ENCODE assay signal across 8 cellular contexts in the genomic region with DNA sequence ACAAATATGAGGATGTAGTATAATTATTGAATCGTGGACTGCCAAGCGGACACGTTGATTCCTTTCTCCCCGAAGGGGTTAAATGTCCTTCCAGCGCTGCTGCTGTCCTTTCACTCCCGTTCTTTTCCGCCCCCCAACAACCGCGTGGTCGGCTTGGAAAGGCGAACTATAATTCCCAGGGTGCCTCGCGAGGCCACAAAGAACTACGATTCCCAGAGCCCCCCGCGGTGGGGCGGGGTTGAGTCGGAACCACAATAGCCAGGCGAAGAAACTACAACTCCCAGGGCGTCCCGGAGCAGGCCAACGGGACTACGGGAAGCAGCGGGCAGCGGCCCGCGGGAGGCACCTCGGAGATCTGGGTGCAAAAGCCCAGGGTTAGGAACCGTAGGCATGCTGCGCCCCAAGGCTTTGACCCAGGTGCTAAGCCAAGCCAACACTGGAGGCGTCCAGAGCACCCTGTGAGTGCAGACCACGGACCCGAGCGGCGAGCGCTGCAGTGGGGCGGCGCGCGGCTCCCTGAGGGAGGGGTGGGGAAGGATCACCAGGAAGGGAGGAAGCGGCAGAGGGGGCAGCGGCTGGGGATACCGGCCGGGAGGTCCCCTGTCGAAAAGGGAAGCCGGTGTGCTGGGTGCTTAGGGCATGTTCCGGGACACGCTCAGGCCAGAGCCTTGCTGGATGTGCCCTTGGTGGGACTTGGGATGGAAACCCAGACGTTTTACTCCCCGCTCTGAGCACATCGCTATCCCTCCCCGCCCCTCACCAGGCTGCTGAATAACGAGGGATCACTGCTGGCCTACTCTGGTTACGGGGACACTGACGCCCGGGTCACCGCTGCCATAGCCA. TPM values are rescaled to one million over a fixed set of nuclear protein-coding genes. Genes with fewer than 3 reads are reported as not detected.
DNase-seq lines count a peak whose midpoint lies in the region; ATAC-seq and TF ChIP-seq lines count a peak whose summit lies in the region.

A gene (plus strand): TSS at position 283 of the 843 bp plus-strand sequence. CDS start 108 bp downstream, at position 391.

- peak within 1 kb of the TSS; percentile 91 to 94 for H3K27ac ChIP-seq in testis

- H3K36me3 Mint-ChIP-seq in activated naive CD4-positive, alpha-beta T cell treated with anti-CD3 and anti-CD28 coated beads, Interleukin-2, amount 50 U/mL, for 24 hours = peaks cover 1% of the 10 kb centered on the region

- no peaks in the 10 kb centered on the region for H3K9me3 ChIP-seq in testis

- TF ChIP-seq CTCF in omental fat pad (IDR thresholded peaks at IDR 0.05) = no peak
- peak in 2 of 3 experiments; percentile 26 to 32 for TF ChIP-seq CTCF in testis (IDR thresholded peaks at IDR 0.05)

- H3K36me3 ChIP-seq in testis (ENCODE audit: low read depth, missing control alignments) = no peaks in the 10 kb centered on the region

- peak within 1 kb of the TSS; percentile 94 to 95 for H3K4me3 ChIP-seq in testis

- no peak for TF ChIP-seq POLR2A in testis (IDR thresholded peaks at IDR 0.05)

- no peaks in the 10 kb centered on the region for H3K27me3 Mint-ChIP-seq in activated naive CD4-positive, alpha-beta T cell treated with anti-CD3 and anti-CD28 coated beads, Interleukin-2, amount 50 U/mL, for 24 hours

- 0% methylated on average over 30 to 47 of the region's 57 CpGs for WGBS in testis, 2 donors

- no peaks in the 10 kb centered on the region for H3K9me3 Mint-ChIP-seq in activated naive CD4-positive, alpha-beta T cell treated with anti-CD3 and anti-CD28 coated beads, Interleukin-2, amount 50 U/mL, for 24 hours

- peaks cover 11% of the 10 kb centered on the region for H3K4me1 ChIP-seq in testis

- peak within 1 kb of the TSS; percentile 91 for H3K4me3 Mint-ChIP-seq in activated naive CD4-positive, alpha-beta T cell treated with anti-CD3 and anti-CD28 coated beads, Interleukin-2, amount 50 U/mL, for 24 hours

- ATAC-seq in HG02588 (IDR thresholded peaks at IDR 0.05; ENCODE audit: unreplicated experiment) (peak; percentile 68), SK-N-SH treated with all-trans-retinoic acid at 6 μM for 48 hours (peak; percentile 91), omental fat pad (ENCODE audit: low FRiP score) (peak; percentile 87)

- peak within 1 kb of the TSS; percentile 97 for H3K27ac Mint-ChIP-seq in activated naive CD4-positive, alpha-beta T cell treated with anti-CD3 and anti-CD28 coated beads, Interleukin-2, amount 50 U/mL, for 24 hours

- H3K27me3 ChIP-seq in testis = no peaks in the 10 kb centered on the region

- peaks cover 30% of the 10 kb centered on the region for H3K4me1 Mint-ChIP-seq in activated naive CD4-positive, alpha-beta T cell treated with anti-CD3 and anti-CD28 coated beads, Interleukin-2, amount 50 U/mL, for 24 hours

- DNase-seq in GM04504 (ENCODE audit: low read depth) = peak; percentile 94
- peak; percentile 99 for DNase-seq in NCI-H1092 (lab: John Stamatoyannopoulos, UW)
- DNase-seq in glomerular endothelial cell (ENCODE audit: extremely low read depth, low read depth, low spot score) = peak; percentile 71
- peak; percentile 95 for DNase-seq in omental fat pad (ENCODE audit: low spot score)
- peak; percentile 99 for DNase-seq in testis

- intact Hi-C loops in testis (cut with DNase I; ENCODE audit: low total_unique reads) = no loop called here

TF ChIP-seq in SK-N-SH treated with all-trans-retinoic acid at 6 μM for 48 hours, 23 proteins besides CTCF, POLR2A, EP300 and RAD21:
- TF ChIP-seq, protein P1, sequence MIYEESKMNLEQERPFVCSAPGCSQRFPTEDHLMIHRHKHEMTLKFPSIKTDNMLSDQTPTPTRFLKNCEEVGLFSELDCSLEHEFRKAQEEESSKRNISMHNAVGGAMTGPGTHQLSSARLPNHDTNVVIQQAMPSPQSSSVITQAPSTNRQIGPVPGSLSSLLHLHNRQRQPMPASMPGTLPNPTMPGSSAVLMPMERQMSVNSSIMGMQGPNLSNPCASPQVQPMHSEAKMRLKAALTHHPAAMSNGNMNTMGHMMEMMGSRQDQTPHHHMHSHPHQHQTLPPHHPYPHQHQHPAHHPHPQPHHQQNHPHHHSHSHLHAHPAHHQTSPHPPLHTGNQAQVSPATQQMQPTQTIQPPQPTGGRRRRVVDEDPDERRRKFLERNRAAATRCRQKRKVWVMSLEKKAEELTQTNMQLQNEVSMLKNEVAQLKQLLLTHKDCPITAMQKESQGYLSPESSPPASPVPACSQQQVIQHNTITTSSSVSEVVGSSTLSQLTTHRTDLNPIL (CRISPR knock-in tag; IDR thresholded peaks at IDR 0.05; ENCODE audit: low read depth) = no peak
- TF ChIP-seq, protein P2, sequence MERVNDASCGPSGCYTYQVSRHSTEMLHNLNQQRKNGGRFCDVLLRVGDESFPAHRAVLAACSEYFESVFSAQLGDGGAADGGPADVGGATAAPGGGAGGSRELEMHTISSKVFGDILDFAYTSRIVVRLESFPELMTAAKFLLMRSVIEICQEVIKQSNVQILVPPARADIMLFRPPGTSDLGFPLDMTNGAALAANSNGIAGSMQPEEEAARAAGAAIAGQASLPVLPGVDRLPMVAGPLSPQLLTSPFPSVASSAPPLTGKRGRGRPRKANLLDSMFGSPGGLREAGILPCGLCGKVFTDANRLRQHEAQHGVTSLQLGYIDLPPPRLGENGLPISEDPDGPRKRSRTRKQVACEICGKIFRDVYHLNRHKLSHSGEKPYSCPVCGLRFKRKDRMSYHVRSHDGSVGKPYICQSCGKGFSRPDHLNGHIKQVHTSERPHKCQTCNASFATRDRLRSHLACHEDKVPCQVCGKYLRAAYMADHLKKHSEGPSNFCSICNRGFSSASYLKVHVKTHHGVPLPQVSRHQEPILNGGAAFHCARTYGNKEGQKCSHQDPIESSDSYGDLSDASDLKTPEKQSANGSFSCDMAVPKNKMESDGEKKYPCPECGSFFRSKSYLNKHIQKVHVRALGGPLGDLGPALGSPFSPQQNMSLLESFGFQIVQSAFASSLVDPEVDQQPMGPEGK (CRISPR knock-in tag; IDR thresholded peaks at IDR 0.05; ENCODE audit: borderline replicate concordance) = peak; percentile 44; the same call in 1 of the 2 replicates
- no peak for TF ChIP-seq CSDC2 (CRISPR knock-in tag; IDR thresholded peaks at IDR 0.05)
- TF ChIP-seq, protein P3, sequence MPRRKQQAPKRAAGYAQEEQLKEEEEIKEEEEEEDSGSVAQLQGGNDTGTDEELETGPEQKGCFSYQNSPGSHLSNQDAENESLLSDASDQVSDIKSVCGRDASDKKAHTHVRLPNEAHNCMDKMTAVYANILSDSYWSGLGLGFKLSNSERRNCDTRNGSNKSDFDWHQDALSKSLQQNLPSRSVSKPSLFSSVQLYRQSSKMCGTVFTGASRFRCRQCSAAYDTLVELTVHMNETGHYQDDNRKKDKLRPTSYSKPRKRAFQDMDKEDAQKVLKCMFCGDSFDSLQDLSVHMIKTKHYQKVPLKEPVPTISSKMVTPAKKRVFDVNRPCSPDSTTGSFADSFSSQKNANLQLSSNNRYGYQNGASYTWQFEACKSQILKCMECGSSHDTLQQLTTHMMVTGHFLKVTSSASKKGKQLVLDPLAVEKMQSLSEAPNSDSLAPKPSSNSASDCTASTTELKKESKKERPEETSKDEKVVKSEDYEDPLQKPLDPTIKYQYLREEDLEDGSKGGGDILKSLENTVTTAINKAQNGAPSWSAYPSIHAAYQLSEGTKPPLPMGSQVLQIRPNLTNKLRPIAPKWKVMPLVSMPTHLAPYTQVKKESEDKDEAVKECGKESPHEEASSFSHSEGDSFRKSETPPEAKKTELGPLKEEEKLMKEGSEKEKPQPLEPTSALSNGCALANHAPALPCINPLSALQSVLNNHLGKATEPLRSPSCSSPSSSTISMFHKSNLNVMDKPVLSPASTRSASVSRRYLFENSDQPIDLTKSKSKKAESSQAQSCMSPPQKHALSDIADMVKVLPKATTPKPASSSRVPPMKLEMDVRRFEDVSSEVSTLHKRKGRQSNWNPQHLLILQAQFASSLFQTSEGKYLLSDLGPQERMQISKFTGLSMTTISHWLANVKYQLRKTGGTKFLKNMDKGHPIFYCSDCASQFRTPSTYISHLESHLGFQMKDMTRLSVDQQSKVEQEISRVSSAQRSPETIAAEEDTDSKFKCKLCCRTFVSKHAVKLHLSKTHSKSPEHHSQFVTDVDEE (CRISPR knock-in tag; IDR thresholded peaks at IDR 0.05) = peak; percentile 25; the same call in 1 of the 2 replicates
- TF ChIP-seq, protein P4, sequence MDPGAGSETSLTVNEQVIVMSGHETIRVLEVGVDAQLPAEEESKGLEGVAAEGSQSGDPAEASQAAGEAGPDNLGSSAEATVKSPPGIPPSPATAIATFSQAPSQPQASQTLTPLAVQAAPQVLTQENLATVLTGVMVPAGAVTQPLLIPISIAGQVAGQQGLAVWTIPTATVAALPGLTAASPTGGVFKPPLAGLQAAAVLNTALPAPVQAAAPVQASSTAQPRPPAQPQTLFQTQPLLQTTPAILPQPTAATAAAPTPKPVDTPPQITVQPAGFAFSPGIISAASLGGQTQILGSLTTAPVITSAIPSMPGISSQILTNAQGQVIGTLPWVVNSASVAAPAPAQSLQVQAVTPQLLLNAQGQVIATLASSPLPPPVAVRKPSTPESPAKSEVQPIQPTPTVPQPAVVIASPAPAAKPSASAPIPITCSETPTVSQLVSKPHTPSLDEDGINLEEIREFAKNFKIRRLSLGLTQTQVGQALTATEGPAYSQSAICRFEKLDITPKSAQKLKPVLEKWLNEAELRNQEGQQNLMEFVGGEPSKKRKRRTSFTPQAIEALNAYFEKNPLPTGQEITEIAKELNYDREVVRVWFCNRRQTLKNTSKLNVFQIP (CRISPR knock-in tag; IDR thresholded peaks at IDR 0.05; ENCODE audit: borderline replicate concordance, low read depth) = no peak
TF ChIP-seq in SK-N-SH treated with all-trans-retinoic acid at 6 μM for 48 hours: peak in this region for 2.

RNA-seq across cellular contexts. Expression of the gene that starts here (rescaled TPM):
- total RNA-seq in glomerular endothelial cell = 96.2 and 113 TPM in 2 replicates
- 10 to 100 TPM; 45.8 to 74.3 (median 65.0) TPM for total RNA-seq in omental fat pad
- 10 to 100 TPM; 47.6 to 50.4 TPM for total RNA-seq in testis
- 55.5 TPM for polyA plus RNA-seq in testis (ENCODE audit: insufficient read depth, low read depth, low replicate concordance)

Comparison
In these comparisons a context has a peak if more than half of its experiments do, and no peak if none do; other contexts are left out.
1. Peak in every context shown above with its lines: DNase-seq, ATAC-seq, H3K4me3 ChIP-seq and H3K27ac ChIP-seq.
2. CTCF ChIP-seq: peak in testis (2 of 3); none in omental fat pad (0 of 3).